8 cellular contexts compared by ENCODE assay signal in the genomic region with DNA sequence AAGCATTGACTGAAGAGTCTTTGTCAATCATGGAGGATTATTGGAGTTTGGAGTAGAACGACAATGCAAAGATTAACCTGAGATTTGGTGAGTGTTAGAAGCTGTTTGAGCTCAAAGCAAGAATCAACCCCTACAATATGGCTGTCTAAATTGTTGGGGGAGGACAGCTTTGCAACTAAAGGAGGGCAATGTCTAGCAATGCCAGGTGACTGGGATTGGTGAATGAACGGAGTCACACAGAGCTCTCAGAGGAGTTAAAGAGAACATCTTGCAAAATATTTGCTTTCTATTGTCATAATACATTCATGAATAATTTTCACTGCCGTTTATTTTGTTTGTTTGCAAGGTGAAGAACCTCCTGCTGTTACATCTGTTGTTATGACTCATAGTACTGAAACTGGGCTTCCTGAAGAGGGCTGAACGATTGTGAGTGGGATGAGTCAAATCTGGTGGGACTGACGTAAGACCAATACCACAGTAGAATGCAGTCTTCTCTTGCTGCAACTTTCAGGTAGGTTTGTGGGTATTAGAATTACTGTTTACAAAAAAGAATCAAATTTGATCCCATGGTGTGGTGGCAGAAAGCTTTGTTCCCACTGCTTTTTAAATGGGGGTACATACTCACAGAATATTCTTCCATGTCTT.
DNase-seq lines count a peak whose midpoint lies in the region; ATAC-seq and TF ChIP-seq lines count a peak whose summit lies in the region.

No MANE protein-coding gene starts in this region.

- ATAC-seq in GM18907 (IDR thresholded peaks at IDR 0.05; ENCODE audit: unreplicated experiment) (peak; percentile 95), HG03045 (IDR thresholded peaks at IDR 0.05; ENCODE audit: unreplicated experiment) (peak; percentile 95)

- H3K4me1 ChIP-seq in sigmoid colon, result peaks cover 0 to 12% (median 3%) of the 10 kb centered on the region in 4 donors

- no peaks in the 10 kb centered on the region for H3K27me3 ChIP-seq in sigmoid colon

- no peaks in the 10 kb centered on the region for H3K36me3 ChIP-seq in sigmoid colon

- no peak overlapping the region for H3K27ac ChIP-seq in sigmoid colon

- no peak for TF ChIP-seq POLR2A in sigmoid colon (IDR thresholded peaks at IDR 0.05)

- WGBS in sigmoid colon, 2 donors, result 49 to 64% methylated on average over 5 of the region's 5 CpGs

- peak; percentile 57 for DNase-seq in DMS 273 (lab: John Stamatoyannopoulos, UW; ENCODE audit: unreplicated experiment)
- peak; percentile 55 for DNase-seq in NCI-H2196 (lab: John Stamatoyannopoulos, UW; ENCODE audit: unreplicated experiment)
- peak; percentile 98 for DNase-seq in choroid plexus epithelial cell (ENCODE audit: low read depth)
- peak; percentile 32 for DNase-seq in stimulated activated CD8-positive, alpha-beta memory T cell treated with anti-CD3 and anti-CD28 coated beads, Interleukin-4, amount 100 ng/mL, for 48 hours
- no peak for DNase-seq in sigmoid colon
- DNase-seq in KG1 (lab: John Stamatoyannopoulos, UW), result no peak

- H3K9me3 ChIP-seq in sigmoid colon, result no peaks in the 10 kb centered on the region

- H3K4me3 ChIP-seq in choroid plexus epithelial cell (ENCODE audit: low read depth, low read length) (no peak overlapping the region), sigmoid colon (no peak overlapping the region)

- intact Hi-C loops in sigmoid colon (cut with DNase I), result no loop called here

- no peak for TF ChIP-seq EP300 in sigmoid colon (IDR thresholded peaks at IDR 0.05)

- TF ChIP-seq CTCF in choroid plexus epithelial cell (conservative IDR thresholded peaks at IDR 0.05; ENCODE audit: low read depth, low read length) (no peak), sigmoid colon (IDR thresholded peaks at IDR 0.05) (no peak)

Comparison
In these comparisons a context has a peak if more than half of its experiments do, and no peak if none do; other contexts are left out.
1. DNase-seq: peak in DMS 273 (single experiment), NCI-H2196 (single experiment), choroid plexus epithelial cell (single experiment) and stimulated activated CD8-positive, alpha-beta memory T cell treated with anti-CD3 and anti-CD28 coated beads, Interleukin-4, amount 100 ng/mL, for 48 hours (single experiment); none in sigmoid colon (single experiment) and KG1 (single experiment).